In the genomic region with DNA sequence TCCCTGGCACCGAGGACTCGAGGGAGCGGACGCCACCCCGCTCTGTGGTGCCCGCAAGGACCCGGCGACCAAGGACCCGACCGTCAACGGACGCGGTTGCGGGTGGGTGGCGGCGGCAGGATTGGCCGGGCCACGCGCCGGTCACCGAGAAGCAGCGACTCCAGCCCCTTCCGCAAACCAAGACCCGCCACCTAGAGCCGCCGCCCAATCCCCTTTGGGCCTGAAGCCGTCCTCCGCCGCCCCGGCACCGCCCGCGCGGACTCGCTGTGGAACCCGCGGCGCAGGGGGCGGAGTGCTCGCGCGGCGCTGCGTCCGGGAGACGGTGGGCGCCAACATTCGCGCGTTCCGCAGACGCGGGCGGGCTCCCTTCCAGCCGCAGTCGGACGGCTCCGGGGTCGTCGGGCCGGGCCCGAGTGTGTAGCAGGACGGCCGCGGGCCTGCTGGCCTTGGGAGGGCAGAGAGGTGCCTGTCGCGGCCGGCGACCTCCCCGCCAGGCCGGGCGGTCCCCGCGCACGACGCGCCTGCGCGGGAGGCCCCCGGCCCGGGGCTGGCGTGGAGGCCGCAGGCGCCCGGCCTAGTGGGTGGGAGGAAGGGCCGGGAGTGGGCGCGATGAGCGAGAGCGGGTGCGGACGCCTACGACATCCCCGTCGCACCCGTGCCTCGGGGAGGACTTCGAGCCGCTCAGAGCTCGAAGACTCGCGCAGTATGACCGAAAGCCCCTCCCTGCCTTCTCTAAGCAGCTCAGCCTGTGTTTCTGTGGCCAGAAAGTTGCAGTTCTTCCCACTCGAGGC, we compare ENCODE assay signal across 8 cellular contexts. TPM values are rescaled to one million over a fixed set of nuclear protein-coding genes. Genes with fewer than 3 reads are reported as not detected.
DNase-seq lines count a peak whose midpoint lies in the region; ATAC-seq and TF ChIP-seq lines count a peak whose summit lies in the region.

FAM228B (plus strand) TSS at position 258 of the 791 bp plus-strand sequence. CDS start 893 bp downstream, outside the sequence.
PFN4 (minus strand) TSS at position 123 of the 791 bp plus-strand sequence. CDS start 799 bp downstream, outside the sequence.

- H3K27me3 ChIP-seq in DND-41 (ENCODE audit: insufficient read depth, low read length, poor library complexity): no peaks in the 10 kb centered on the region
- H3K27me3 ChIP-seq in Peyer's patch: no peaks in the 10 kb centered on the region
- H3K27me3 ChIP-seq in stomach smooth muscle (ENCODE audit: control insufficient read depth in 1 of 2, insufficient read depth in 2 of 2, low read length in 2 of 2): no peaks in the 10 kb centered on the region

- peaks cover 30% of the 10 kb centered on the region for H3K36me3 Mint-ChIP-seq in nephron progenitor cell (ENCODE audit: low read depth)

- H3K4me3 ChIP-seq in DND-41 (ENCODE audit: low read depth in 1 of 2, low read length in 2 of 2) (peak within 1 kb of the TSS; percentile 38 to 77), Peyer's patch (peak within 1 kb of the TSS; percentile 65 to 86 (median 74)), fibroblast of the aortic adventitia (ENCODE audit: low read depth, low read length) (peak within 1 kb of the TSS; percentile 83), stomach smooth muscle (ENCODE audit: low read length in 2 of 2) (peak within 1 kb of the TSS; percentile 90 to 92)

- TF ChIP-seq RAD21 in Ishikawa (IDR thresholded peaks at IDR 0.05; ENCODE audit: low read depth): no peak

- ATAC-seq in DND-41 (ENCODE audit: insufficient read depth, low read depth) (peak; percentile 91), GM21717 (IDR thresholded peaks at IDR 0.05; ENCODE audit: unreplicated experiment) (peak; percentile 87)

- H4K20me1 ChIP-seq in DND-41 (ENCODE audit: insufficient read depth, low read length): no peaks in the 10 kb centered on the region

- no peak for TF ChIP-seq EP300 in Ishikawa (IDR thresholded peaks at IDR 0.05; ENCODE audit: borderline replicate concordance)

- peaks cover 26% of the 10 kb centered on the region for H3K4me1 ChIP-seq in DND-41 (ENCODE audit: insufficient read depth, low read length)
- peaks cover 0 to 5% (median 0%) of the 10 kb centered on the region in 4 donors for H3K4me1 ChIP-seq in Peyer's patch
- peaks cover 20% of the 10 kb centered on the region for H3K4me1 ChIP-seq in stomach smooth muscle (ENCODE audit: control insufficient read depth, insufficient read depth, low read length)

- H3K36me3 ChIP-seq in DND-41 (ENCODE audit: insufficient read depth, low read length): no peaks in the 10 kb centered on the region
- no peaks in the 10 kb centered on the region for H3K36me3 ChIP-seq in Peyer's patch
- no peaks in the 10 kb centered on the region for H3K36me3 ChIP-seq in stomach smooth muscle (ENCODE audit: control insufficient read depth in 2 of 2, insufficient read depth in 2 of 2, low read length in 2 of 2)

- peak within 1 kb of the TSS; percentile 88 for H3K4me2 ChIP-seq in DND-41 (ENCODE audit: insufficient read depth, low read length)

- peak within 1 kb of the TSS; percentile 89 for H3K27ac ChIP-seq in DND-41 (ENCODE audit: low read length)
- H3K27ac ChIP-seq in Peyer's patch: peak within 1 kb of the TSS; percentile 85 to 89 (median 86)
- H3K27ac ChIP-seq in stomach smooth muscle (ENCODE audit: low read length): peak within 1 kb of the TSS; percentile 96

- H3K4me3 Mint-ChIP-seq in nephron progenitor cell: peak within 1 kb of the TSS; percentile 88

- H3K9me3 Mint-ChIP-seq in nephron progenitor cell: peaks cover 9% of the 10 kb centered on the region

- H3K27ac Mint-ChIP-seq in nephron progenitor cell: peak within 1 kb of the TSS; percentile 94

- H3K9me3 ChIP-seq in DND-41 (ENCODE audit: insufficient read depth, low read length, severe bottlenecking) (no peaks in the 10 kb centered on the region), Peyer's patch (no peaks in the 10 kb centered on the region), stomach smooth muscle (ENCODE audit: control insufficient read depth in 2 of 2, low read length in 2 of 2) (no peaks in the 10 kb centered on the region)

- no peaks in the 10 kb centered on the region for H3K27me3 Mint-ChIP-seq in nephron progenitor cell (ENCODE audit: low read depth, poor library complexity)

- peak; percentile 42 to 55 for TF ChIP-seq POLR2A in Peyer's patch (IDR thresholded peaks at IDR 0.05)

- H3K4me1 Mint-ChIP-seq in nephron progenitor cell: peaks cover 19% of the 10 kb centered on the region

- peak; percentile 83 for DNase-seq in DND-41
- DNase-seq in Peyer's patch: peak; percentile 82 to 92 (median 88)
- peak; percentile 36 for DNase-seq in activated T-helper 9 cell treated with anti-CD3 and anti-CD28 coated beads, Interleukin-2, amount 50 U/mL, for 16 hours (ENCODE audit: low read depth)
- peak; percentile 76 for DNase-seq in fibroblast of the aortic adventitia (ENCODE audit: low read depth)
- DNase-seq in nephron progenitor cell: peak; percentile 83

- H3K9ac ChIP-seq in DND-41 (ENCODE audit: low read depth, low read length): peak within 1 kb of the TSS; percentile 79
- peak within 1 kb of the TSS; percentile 95 to 98 for H3K9ac ChIP-seq in stomach smooth muscle (ENCODE audit: low read length in 2 of 2)

- peak within 1 kb of the TSS; percentile 87 for H2AFZ ChIP-seq in DND-41 (ENCODE audit: low read depth, low read length)

- peaks cover 6% of the 10 kb centered on the region; the same call in 1 of the 2 replicates for H3K79me2 ChIP-seq in DND-41 (ENCODE audit: insufficient read depth, low read length)

- TF ChIP-seq CTCF in DND-41 (IDR thresholded peaks at IDR 0.05; ENCODE audit: borderline replicate concordance, extremely low read depth, low read length, poor library complexity, severe bottlenecking) (no peak), Peyer's patch (IDR thresholded peaks at IDR 0.05) (no peak), fibroblast of the aortic adventitia (IDR thresholded peaks at IDR 0.05; ENCODE audit: insufficient read depth, low read length) (no peak), nephron progenitor cell (IDR thresholded peaks at IDR 0.05) (no peak)

TF ChIP-seq in Ishikawa, 13 proteins besides CTCF, POLR2A, EP300 and RAD21:
- TF ChIP-seq EGR1 (IDR thresholded peaks at IDR 0.05) (peak; percentile 44; the same call in 1 of the 2 replicates), MAX (IDR thresholded peaks at IDR 0.05) (peak; percentile 69), NFIC (IDR thresholded peaks at IDR 0.05) (no peak; the same call in 1 of the 2 replicates), TAF1 (IDR thresholded peaks at IDR 0.05; ENCODE audit: low read depth) (peak; percentile 76), CREB1 (IDR thresholded peaks at IDR 0.05; ENCODE audit: low read depth) (no peak), YY1 (IDR thresholded peaks at IDR 0.05; ENCODE audit: low read depth) (no peak; the same call in 1 of the 2 replicates), ZBTB7A (IDR thresholded peaks at IDR 0.05; ENCODE audit: low read depth) (peak; percentile 80; the same call in 1 of the 2 replicates), FOXM1 (IDR thresholded peaks at IDR 0.05; ENCODE audit: borderline replicate concordance, low read depth) (no peak), CEBPB (IDR thresholded peaks at IDR 0.05) (no peak)

RNA-seq across cellular contexts. Expression of gene FAM228B, which starts in this region (rescaled TPM):
- total RNA-seq in Peyer's patch (10 to 100 TPM in 2 of 4 donors, 1 to 10 TPM in 2; 6.0 to 35.5 (median 9.1) TPM), fibroblast of the aortic adventitia (ENCODE audit: low replicate concordance) (7.0 and 10.3 TPM in 2 replicates)

RNA-seq across cellular contexts. Expression of gene PFN4, which starts in this region (rescaled TPM):
- total RNA-seq in Peyer's patch (not detected), fibroblast of the aortic adventitia (ENCODE audit: low replicate concordance) (0.45 and 1.7 TPM in 2 replicates)

Comparison
In these comparisons a context has a peak if more than half of its experiments do, and no peak if none do; other contexts are left out.
1. Peak in every context shown above with its lines: DNase-seq, ATAC-seq, H3K4me3 ChIP-seq and H3K27ac ChIP-seq.
2. DNase-seq: peak in every context shown above with its lines; median percentile 88 in Peyer's patch; 83 in DND-41; 83 in nephron progenitor cell; 76 in fibroblast of the aortic adventitia; 36 in activated T-helper 9 cell treated with anti-CD3 and anti-CD28 coated beads, Interleukin-2, amount 50 U/mL, for 16 hours.